Comparison of ENCODE assay signal across 19 cellular contexts in genomic region chr3:69560818-69561217, GRCh38.
A peak's percentile ranks its signal among the peaks of the same experiment; 100 is the strongest.
DNase-seq lines count a peak whose midpoint lies in the region; ATAC-seq, FAIRE-seq and TF ChIP-seq lines count a peak whose summit lies in the region.
"Had no signal": no experiment of that assay in that cellular context is flagged by ENCODE, and none has a peak within 500 bp of the region (broad histone marks: within the 10 kb centered on the region; RNA-seq: fewer than 3 reads in every experiment).

No MANE protein-coding gene starts in this region.

- TF ChIP-seq POLR2A in H1 (IDR thresholded peaks at IDR 0.05; ENCODE audit: control extremely low read depth in 1 of 2, low read depth in 2 of 2, low read length in 2 of 2) (no peak), thyroid gland (IDR thresholded peaks at IDR 0.05) (no peak), erythroblast (IDR thresholded peaks at IDR 0.05; ENCODE audit: low read length) (no peak)

- H3K9ac ChIP-seq in H9 (ENCODE audit: extremely low read depth, insufficient read length, low read length) (no peak overlapping the region), H1 (replicated peaks in 1 of 4; ENCODE audit: extremely low read depth in 1 of 4, low read depth in 3 of 4, low read length in 3 of 4) (no peak overlapping the region)

- H4K8ac ChIP-seq in H9 (replicated peaks; ENCODE audit: insufficient read length, low read depth, low read length) (no peak overlapping the region), H1 (ENCODE audit: extremely low read depth, insufficient read depth, low read length) (no peak overlapping the region)

- H3K27me3 Mint-ChIP-seq in H9 (ENCODE audit: low read depth) (peaks cover 3% of the 10 kb centered on the region; the same call in 1 of the 2 replicates), natural killer cell (ENCODE audit: low read depth in 2 of 2) (peaks cover 0 to 2% of the 10 kb centered on the region in 2 donors)

- no peaks in the 10 kb centered on the region for H4K20me1 ChIP-seq in H9 (ENCODE audit: control insufficient read depth, insufficient read depth, insufficient read length)
- H4K20me1 ChIP-seq in H1 (replicated peaks in 1 of 2; ENCODE audit: control insufficient read depth in 1 of 2, insufficient read depth in 2 of 2, low read length in 2 of 2): no peaks in the 10 kb centered on the region

- H4K91ac ChIP-seq in H9 (ENCODE audit: insufficient read length, low read depth, low read length): no peak overlapping the region
- H4K91ac ChIP-seq in H1 (replicated peaks; ENCODE audit: insufficient read length, low read length): no peak overlapping the region

- H3K9me3 ChIP-seq in H9 (ENCODE audit: control insufficient read depth, low read depth, low read length): no peaks in the 10 kb centered on the region
- no peaks in the 10 kb centered on the region for H3K9me3 ChIP-seq in H1 (ENCODE audit: insufficient read depth in 2 of 2, low read depth in 1 of 2, low read length in 1 of 2)
- H3K9me3 ChIP-seq in thyroid gland: no peaks in the 10 kb centered on the region

- H3K36me3 ChIP-seq in H1 (ENCODE audit: control insufficient read depth in 2 of 4, insufficient read depth in 4 of 4, low read length in 3 of 4) (no peaks in the 10 kb centered on the region), thyroid gland (no peaks in the 10 kb centered on the region)

- H2BK5ac ChIP-seq in H9 (ENCODE audit: insufficient read length, low read length) (no peak overlapping the region), H1 (ENCODE audit: low read depth, low read length) (no peak overlapping the region)

- H3K36me3 Mint-ChIP-seq in H9 (ENCODE audit: insufficient read depth in 1 of 3, low read depth in 3 of 3) (no peaks in the 10 kb centered on the region), natural killer cell (no peaks in the 10 kb centered on the region)

- H3K56ac ChIP-seq in H9 (ENCODE audit: insufficient read length, low read depth, low read length) (no peak overlapping the region), H1 (replicated peaks; ENCODE audit: insufficient read length, low read depth, low read length) (no peak overlapping the region)

- H3K27me3 ChIP-seq in H9 (ENCODE audit: insufficient read depth, low read length): no peaks in the 10 kb centered on the region
- no peaks in the 10 kb centered on the region for H3K27me3 ChIP-seq in H1 (replicated peaks in 1 of 4; ENCODE audit: control insufficient read depth in 3 of 4, extremely low read depth in 1 of 4, insufficient read depth in 3 of 4, low read length in 3 of 4)
- H3K27me3 ChIP-seq in thyroid gland: no peaks in the 10 kb centered on the region

- no peak for DNase-seq in H9
- peak; percentile 2 for DNase-seq in OCI-M1 (lab: John Stamatoyannopoulos, UW)
- DNase-seq in H1 (ENCODE audit: low read depth in 1 of 2, low spot score in 2 of 2): no peak
- DNase-seq in thyroid gland: no peak
- no peak for DNase-seq in erythroblast (lab: John Stamatoyannopoulos, UW)
- DNase-seq in natural killer cell: no peak
- no peak for DNase-seq in NCI-H2171 treated with DMSO at 0.1 percent for 48 hours (lab: John Stamatoyannopoulos, UW)
- DNase-seq: ACHN; DMS 273 treated with DMSO at 0.1 percent for 48 hours; H7; IMR-90; NCI-H1048; NCI-H146; NCI-H345; NCI-H526 treated with DMSO at 0.1 percent for 48 hours; NK-92 treated with Interleukin-12 subunit alpha and Interleukin-12 subunit beta, amount 100 ng/mL, for 24 hours had no signal

- H3K4me1 ChIP-seq in H9 (ENCODE audit: insufficient read depth, low read length): no peaks in the 10 kb centered on the region
- no peaks in the 10 kb centered on the region for H3K4me1 ChIP-seq in H1 (replicated peaks in 1 of 4; ENCODE audit: control insufficient read depth in 3 of 4, insufficient read depth in 4 of 4, low read length in 3 of 4)
- peaks cover 29 to 64% of the 10 kb centered on the region in 2 donors for H3K4me1 ChIP-seq in thyroid gland

- no peaks in the 10 kb centered on the region for H3K4me1 Mint-ChIP-seq in H9
- no peaks in the 10 kb centered on the region for H3K4me1 Mint-ChIP-seq in natural killer cell
- H3K4me1 Mint-ChIP-seq: B cell had no signal

- FAIRE-seq in H1 (lab: Jason Lieb, UNC): peak; percentile 7

- H3K27ac Mint-ChIP-seq in H9: no peak overlapping the region
- no peak overlapping the region for H3K27ac Mint-ChIP-seq in natural killer cell
- H3K27ac Mint-ChIP-seq: B cell had no signal

- H2AFZ ChIP-seq in H9 (ENCODE audit: low read length) (no peak overlapping the region), H1 (ENCODE audit: low read length) (no peak overlapping the region)

- no peaks in the 10 kb centered on the region for H3K23me2 ChIP-seq in H9 (ENCODE audit: insufficient read length, low read depth, low read length, poor library complexity, severe bottlenecking)
- no peaks in the 10 kb centered on the region for H3K23me2 ChIP-seq in H1 (ENCODE audit: low read depth, low read length)

- H3K23ac ChIP-seq in H9 (ENCODE audit: insufficient read length, low read depth, low read length): no peak overlapping the region
- H3K23ac ChIP-seq in H1 (ENCODE audit: insufficient read length): no peak overlapping the region

- TF ChIP-seq RAD21 in H1 (IDR thresholded peaks at IDR 0.05 in 1 of 2, conservative IDR thresholded peaks at IDR 0.05 in 1 of 2; ENCODE audit: low read depth in 2 of 2, low read length in 2 of 2): no peak

- no peak overlapping the region for H3K4me3 Mint-ChIP-seq in H9
- no peak overlapping the region for H3K4me3 Mint-ChIP-seq in natural killer cell
- H3K4me3 Mint-ChIP-seq: B cell had no signal

- H3K18ac ChIP-seq in H9 (ENCODE audit: insufficient read length, low read depth, low read length) (no peak overlapping the region), H1 (ENCODE audit: extremely low read depth, low read length) (no peak overlapping the region)

- H2BK20ac ChIP-seq in H9 (ENCODE audit: low read depth, low read length, poor library complexity, severe bottlenecking) (no peak overlapping the region), H1 (ENCODE audit: low read length) (no peak overlapping the region)

- H3K4me3 ChIP-seq in H1 (ENCODE audit: extremely low read depth in 1 of 4, insufficient read depth in 2 of 4, low read depth in 3 of 4, low read length in 4 of 4) (no peak overlapping the region), thyroid gland (replicated peaks in 1 of 3) (no peak overlapping the region)

- TF ChIP-seq CTCF in H9 (conservative IDR thresholded peaks at IDR 0.05): 0 out of 3 replicates have a peak, but pooled peaks have one; percentile 23
- TF ChIP-seq CTCF in H1 (IDR thresholded peaks at IDR 0.05; ENCODE audit: control extremely low read depth in 1 of 3, insufficient read depth in 1 of 3, low read depth in 1 of 3, low read length in 3 of 3): peak in 1 of 3 experiments; percentile 9; a peak in 1 of 4 replicates
- TF ChIP-seq CTCF in thyroid gland (IDR thresholded peaks at IDR 0.05): peak in 1 of 6 experiments; percentile 8
- TF ChIP-seq CTCF in natural killer cell (IDR thresholded peaks at IDR 0.05): no peak

- no peak overlapping the region for H2AK5ac ChIP-seq in H9 (ENCODE audit: insufficient read length, low read length)
- H2AK5ac ChIP-seq in H1 (ENCODE audit: low read depth, low read length): no peak overlapping the region

- H2BK15ac ChIP-seq in H9 (ENCODE audit: low read depth, low read length): no peak overlapping the region
- no peak overlapping the region for H2BK15ac ChIP-seq in H1 (ENCODE audit: low read length)

- no peak for TF ChIP-seq EP300 in H1 (IDR thresholded peaks at IDR 0.05; ENCODE audit: borderline replicate concordance in 1 of 2, low read depth in 2 of 2, low read length in 2 of 2)

- POLR2A ChIA-PET in H1 (lab: Charles Lee; ENCODE audit: partially characterized antibody): no interaction called here

- H3T11ph ChIP-seq in H9 (ENCODE audit: low read length): no peak overlapping the region

- H2BK120ac ChIP-seq in H9 (ENCODE audit: low read depth, low read length, poor library complexity, severe bottlenecking): no peak overlapping the region
- H2BK120ac ChIP-seq in H1 (replicated peaks; ENCODE audit: low read depth, low read length): no peak overlapping the region

- CTCF ChIA-PET in H1 (lab: Charles Lee; ENCODE audit: partially characterized antibody): no interaction called here

- intact Hi-C loops in thyroid gland (cut with DNase I) (no loop called here), natural killer cell (cut with micrococcal nuclease) (no loop called here)

- H3K9me3 Mint-ChIP-seq in H9 (no peaks in the 10 kb centered on the region), natural killer cell (no peaks in the 10 kb centered on the region)

- no peak overlapping the region for H2BK12ac ChIP-seq in H9 (ENCODE audit: insufficient read length, low read depth, low read length)
- no peak overlapping the region for H2BK12ac ChIP-seq in H1 (ENCODE audit: low read depth, low read length)

- H3K4me2 ChIP-seq in H9 (ENCODE audit: insufficient read depth, insufficient read length, low read length) (no peak overlapping the region), H1 (ENCODE audit: insufficient read depth in 1 of 2, low read depth in 2 of 2, low read length in 2 of 2) (no peak overlapping the region)

- ATAC-seq in natural killer cell: no peak
- ATAC-seq: Right ventricle myocardium inferior, SK-N-SH treated with all-trans-retinoic acid at 6 μM for 48 hours had no signal

- no peaks in the 10 kb centered on the region for H3K79me2 ChIP-seq in H9 (ENCODE audit: insufficient read depth, low read length)
- H3K79me2 ChIP-seq in H1 (ENCODE audit: control insufficient read depth in 1 of 2, insufficient read depth in 2 of 2, low read length in 2 of 2): no peaks in the 10 kb centered on the region

- H3K14ac ChIP-seq in H9 (ENCODE audit: insufficient read depth, low read length) (no peak overlapping the region), H1 (ENCODE audit: insufficient read length) (no peak overlapping the region)

- H3K79me1 ChIP-seq in H9 (ENCODE audit: insufficient read depth, low read depth, low read length, poor library complexity, severe bottlenecking) (no peaks in the 10 kb centered on the region), H1 (ENCODE audit: low read depth, low read length) (no peaks in the 10 kb centered on the region)

- no peak overlapping the region for H3K4ac ChIP-seq in H9 (ENCODE audit: low read depth, low read length)
- H3K4ac ChIP-seq in H1 (replicated peaks; ENCODE audit: insufficient read length, low read depth, low read length): no peak overlapping the region

- H3K27ac ChIP-seq in H9 (ENCODE audit: insufficient read length, low read depth, low read length) (no peak overlapping the region), H1 (ENCODE audit: low read depth, low read length) (no peak overlapping the region), thyroid gland (peak overlapping the region in 2 of 3 donors; percentile 42 to 69)

- H4K5ac ChIP-seq in H9 (ENCODE audit: insufficient read length, low read depth, low read length) (no peak overlapping the region), H1 (ENCODE audit: insufficient read length, low read depth, low read length) (no peak overlapping the region)

TF ChIP-seq in H1, 55 proteins besides CTCF, POLR2A, EP300 and RAD21 (continues in another document):
- TF ChIP-seq SP4 (IDR thresholded peaks at IDR 0.05; ENCODE audit: low read length) (no peak), RBBP5 (IDR thresholded peaks at IDR 0.05; ENCODE audit: borderline replicate concordance, low read depth, low read length) (no peak)

Comparison
In these comparisons a context has a peak if more than half of its experiments do, and no peak if none do; other contexts are left out.
1. H3K27ac ChIP-seq: peak in thyroid gland (2 of 3); none in H9 (single experiment) and H1 (single experiment).